8 cellular contexts compared by ENCODE assay signal in genomic region chrX:102720237-102721168, GRCh38. TPM values are rescaled to one million over a fixed set of nuclear protein-coding genes. Genes with fewer than 3 reads are reported as not detected.
A peak's percentile ranks its signal among the peaks of the same experiment; 100 is the strongest.
DNase-seq lines count a peak whose midpoint lies in the region; ATAC-seq, FAIRE-seq and TF ChIP-seq lines count a peak whose summit lies in the region.

GPRASP3 (plus strand) TSS chrX:102720743; CDS start chrX:102748996, 28,253 bp downstream.

- DNase-seq in GM12891 (ENCODE audit: insufficient read length, low spot score) (peak; percentile 37), NCI-H2227 (lab: John Stamatoyannopoulos, UW; ENCODE audit: unreplicated experiment) (peak; percentile 94), H1 (ENCODE audit: low read depth in 1 of 2, low spot score in 2 of 2) (peak in 1 of 2 experiments; percentile 74), mesothelial cell of epicardium (ENCODE audit: low spot score in 2 of 2, unreplicated experiment in 2 of 2) (no peak), 8988T (no peak)
- peak; percentile 86 for DNase-seq in activated CD8-positive, alpha-beta memory T cell treated with anti-CD3 and anti-CD28 coated beads, Interleukin-2, amount 10 ng/mL, durations not matched to agents 7 days and 5 days
- peak; percentile 23 to 45 for DNase-seq in stimulated activated CD8-positive, alpha-beta memory T cell treated with anti-CD3 and anti-CD28 coated beads, Interleukin-15, amount 100 ng/mL, for 4 hours (ENCODE audit: low read depth in 2 of 2)

- no peak within 1 kb of the TSS for H3K23ac ChIP-seq in H1 (ENCODE audit: insufficient read length)

- peak within 1 kb of the TSS; percentile 81 to 83 for H3K4me2 ChIP-seq in H1 (ENCODE audit: insufficient read depth in 1 of 2, low read depth in 2 of 2, low read length in 2 of 2)

- peak within 1 kb of the TSS; percentile 93 for H4K8ac ChIP-seq in H1 (ENCODE audit: extremely low read depth, insufficient read depth, low read length)

- H3K4me1 Mint-ChIP-seq in activated CD8-positive, alpha-beta memory T cell treated with anti-CD3 and anti-CD28 coated beads, Interleukin-2, amount 10 ng/mL, durations not matched to agents 7 days and 5 days: peaks cover 11% of the 10 kb centered on the region
- H3K4me1 Mint-ChIP-seq in mesothelial cell of epicardium: no peaks in the 10 kb centered on the region

- TF ChIP-seq CTCF in H1 (IDR thresholded peaks at IDR 0.05; ENCODE audit: control extremely low read depth in 1 of 3, insufficient read depth in 1 of 3, low read depth in 1 of 3, low read length in 3 of 3) (no peak), mesothelial cell of epicardium (IDR thresholded peaks at IDR 0.05; ENCODE audit: unreplicated experiment) (no peak)

- WGBS in H1 (ENCODE audit: extremely low coverage in 1 of 2, insufficient coverage in 1 of 2, insufficient read length in 1 of 2, insufficient replicate concordance in 2 of 2, low coverage in 1 of 2, low lambda C conversion rate in 2 of 2, missing lambda C conversion rate in 1 of 2), 2 experiments: 8% methylated on average over 31 of the region's 31 CpGs; no CpG with 5 or more reads in 1 of the 2 experiments

- H3K27me3 ChIP-seq in H1 (replicated peaks in 1 of 4; ENCODE audit: control insufficient read depth in 3 of 4, extremely low read depth in 1 of 4, insufficient read depth in 3 of 4, low read length in 3 of 4): no peaks in the 10 kb centered on the region

- no peak within 1 kb of the TSS for H2BK15ac ChIP-seq in H1 (ENCODE audit: low read length)

- H3K56ac ChIP-seq in H1 (replicated peaks; ENCODE audit: insufficient read length, low read depth, low read length): no peak within 1 kb of the TSS

- peaks cover 4% of the 10 kb centered on the region; the same call in 1 of the 2 replicates for H3K23me2 ChIP-seq in H1 (ENCODE audit: low read depth, low read length)

- H2BK5ac ChIP-seq in H1 (ENCODE audit: low read depth, low read length): no peak within 1 kb of the TSS

- peak within 1 kb of the TSS; percentile 13 to 91 (median 51) for H3K9ac ChIP-seq in H1 (replicated peaks in 1 of 4; ENCODE audit: extremely low read depth in 1 of 4, low read depth in 3 of 4, low read length in 3 of 4)

- no peak for TF ChIP-seq RAD21 in H1 (IDR thresholded peaks at IDR 0.05 in 1 of 2, conservative IDR thresholded peaks at IDR 0.05 in 1 of 2; ENCODE audit: low read depth in 2 of 2, low read length in 2 of 2)

- H2BK12ac ChIP-seq in H1 (ENCODE audit: low read depth, low read length): no peak within 1 kb of the TSS

- peak within 1 kb of the TSS; percentile 96 for H2AFZ ChIP-seq in H1 (ENCODE audit: low read length)

- TF ChIP-seq EP300 in H1 (IDR thresholded peaks at IDR 0.05; ENCODE audit: borderline replicate concordance in 1 of 2, low read depth in 2 of 2, low read length in 2 of 2): no peak

- no peaks in the 10 kb centered on the region for H4K20me1 ChIP-seq in H1 (replicated peaks in 1 of 2; ENCODE audit: control insufficient read depth in 1 of 2, insufficient read depth in 2 of 2, low read length in 2 of 2)

- H4K5ac ChIP-seq in H1 (ENCODE audit: insufficient read length, low read depth, low read length): no peak within 1 kb of the TSS

- H3K27me3 Mint-ChIP-seq in activated CD8-positive, alpha-beta memory T cell treated with anti-CD3 and anti-CD28 coated beads, Interleukin-2, amount 10 ng/mL, durations not matched to agents 7 days and 5 days: no peaks in the 10 kb centered on the region
- H3K27me3 Mint-ChIP-seq in mesothelial cell of epicardium (ENCODE audit: low read depth): no peaks in the 10 kb centered on the region

- peak; percentile 99 for ATAC-seq in HG02884 (IDR thresholded peaks at IDR 0.05; ENCODE audit: unreplicated experiment)
- peak; percentile 100 for ATAC-seq in activated CD8-positive, alpha-beta memory T cell treated with anti-CD3 and anti-CD28 coated beads, Interleukin-2, amount 10 ng/mL, durations not matched to agents 7 days and 5 days

- H2BK20ac ChIP-seq in H1 (ENCODE audit: low read length): no peak within 1 kb of the TSS

- H2BK120ac ChIP-seq in H1 (replicated peaks; ENCODE audit: low read depth, low read length): no peak within 1 kb of the TSS

- H3K27ac ChIP-seq in H1 (ENCODE audit: low read depth, low read length): no peak within 1 kb of the TSS

- no peak within 1 kb of the TSS for H2AK5ac ChIP-seq in H1 (ENCODE audit: low read depth, low read length)

- no peaks in the 10 kb centered on the region for H3K9me3 ChIP-seq in H1 (ENCODE audit: insufficient read depth in 2 of 2, low read depth in 1 of 2, low read length in 1 of 2)

- no peaks in the 10 kb centered on the region for H3K36me3 ChIP-seq in H1 (ENCODE audit: control insufficient read depth in 2 of 4, insufficient read depth in 4 of 4, low read length in 3 of 4)

- no peak within 1 kb of the TSS for H4K91ac ChIP-seq in H1 (replicated peaks; ENCODE audit: insufficient read length, low read length)

- H3K4me3 ChIP-seq in H1 (ENCODE audit: extremely low read depth in 1 of 4, insufficient read depth in 2 of 4, low read depth in 3 of 4, low read length in 4 of 4): peak within 1 kb of the TSS; percentile 36 to 72 (median 54)

- peak within 1 kb of the TSS; percentile 82 for H3K4me3 Mint-ChIP-seq in activated CD8-positive, alpha-beta memory T cell treated with anti-CD3 and anti-CD28 coated beads, Interleukin-2, amount 10 ng/mL, durations not matched to agents 7 days and 5 days
- no peak within 1 kb of the TSS for H3K4me3 Mint-ChIP-seq in mesothelial cell of epicardium

- no peaks in the 10 kb centered on the region for H3K36me3 Mint-ChIP-seq in activated CD8-positive, alpha-beta memory T cell treated with anti-CD3 and anti-CD28 coated beads, Interleukin-2, amount 10 ng/mL, durations not matched to agents 7 days and 5 days
- H3K36me3 Mint-ChIP-seq in mesothelial cell of epicardium: peaks cover 12% of the 10 kb centered on the region

- no peaks in the 10 kb centered on the region for H3K79me2 ChIP-seq in H1 (ENCODE audit: control insufficient read depth in 1 of 2, insufficient read depth in 2 of 2, low read length in 2 of 2)

- FAIRE-seq in GM12891 (lab: Jason Lieb, UNC) (peak; percentile 96), H1 (lab: Jason Lieb, UNC) (no peak)

- no peaks in the 10 kb centered on the region for H3K79me1 ChIP-seq in H1 (ENCODE audit: low read depth, low read length)

- POLR2A ChIA-PET in H1 (lab: Charles Lee; ENCODE audit: partially characterized antibody): interaction anchor here (0.8 to 1.6 kb wide), 2 partner anchors 10 to 12 kb away, joined by 3 to 10 read pairs; no protein-coding TSS in a partner anchor

- CTCF ChIA-PET in activated CD8-positive, alpha-beta memory T cell treated with anti-CD3 and anti-CD28 coated beads, Interleukin-2, amount 10 ng/mL, durations not matched to agents 7 days and 5 days (lab: Charles Lee): no interaction called here
- CTCF ChIA-PET in H1 (lab: Charles Lee; ENCODE audit: partially characterized antibody): interaction anchor here (1.0 kb wide), 1 partner anchor 115 kb away, joined by 3 read pairs; no protein-coding TSS in a partner anchor

- no peak within 1 kb of the TSS for H3K14ac ChIP-seq in H1 (ENCODE audit: insufficient read length)

- no peak within 1 kb of the TSS for H3K4ac ChIP-seq in H1 (replicated peaks; ENCODE audit: insufficient read length, low read depth, low read length)

- no peaks in the 10 kb centered on the region for H3K9me3 Mint-ChIP-seq in activated CD8-positive, alpha-beta memory T cell treated with anti-CD3 and anti-CD28 coated beads, Interleukin-2, amount 10 ng/mL, durations not matched to agents 7 days and 5 days (ENCODE audit: low read depth)
- H3K9me3 Mint-ChIP-seq in mesothelial cell of epicardium: peaks cover 5% of the 10 kb centered on the region

- peak; percentile 68 for TF ChIP-seq POLR2A in GM12891 (IDR thresholded peaks at IDR 0.05; ENCODE audit: low read depth, low read length)
- TF ChIP-seq POLR2A in H1 (IDR thresholded peaks at IDR 0.05; ENCODE audit: control extremely low read depth in 1 of 2, low read depth in 2 of 2, low read length in 2 of 2): peak in 1 of 2 experiments; percentile 61; a peak in 2 of 3 replicates

- peak within 1 kb of the TSS; percentile 78 for H3K27ac Mint-ChIP-seq in activated CD8-positive, alpha-beta memory T cell treated with anti-CD3 and anti-CD28 coated beads, Interleukin-2, amount 10 ng/mL, durations not matched to agents 7 days and 5 days
- no peak within 1 kb of the TSS for H3K27ac Mint-ChIP-seq in mesothelial cell of epicardium

- H3K4me1 ChIP-seq in H1 (replicated peaks in 1 of 4; ENCODE audit: control insufficient read depth in 3 of 4, insufficient read depth in 4 of 4, low read length in 3 of 4): peaks cover 0 to 5% (median under 1%) of the 10 kb centered on the region in 4 experiments; a peak in 1 of 7 replicates

- no peak within 1 kb of the TSS for H3K18ac ChIP-seq in H1 (ENCODE audit: extremely low read depth, low read length)

TF ChIP-seq in GM12891, 5 proteins besides CTCF, POLR2A, EP300 and RAD21 (continues in another document):
- no peak for TF ChIP-seq SPI1 (IDR thresholded peaks at IDR 0.05; ENCODE audit: low read depth, low read length)
- 0 out of 2 replicates have a peak, but pooled peaks have one; percentile 36 for TF ChIP-seq POU2F2 (IDR thresholded peaks at IDR 0.05; ENCODE audit: low read depth, low read length)
- 0 out of 2 replicates have a peak, but pooled peaks have one; percentile 28 for TF ChIP-seq TAF1 (IDR thresholded peaks at IDR 0.05; ENCODE audit: low read depth, low read length)
- no peak for TF ChIP-seq PAX5 (IDR thresholded peaks at IDR 0.05; ENCODE audit: insufficient read depth, low read length, severe bottlenecking)

TF ChIP-seq in H1, 55 proteins besides CTCF, POLR2A, EP300 and RAD21 (continues in another document):
- TF ChIP-seq SP4 (IDR thresholded peaks at IDR 0.05; ENCODE audit: low read length): peak; percentile 98
- no peak for TF ChIP-seq BACH1 (IDR thresholded peaks at IDR 0.05; ENCODE audit: low read length)
- TF ChIP-seq JUN (IDR thresholded peaks at IDR 0.05; ENCODE audit: low read depth, low read length): no peak
- no peak for TF ChIP-seq SIX5 (IDR thresholded peaks at IDR 0.05; ENCODE audit: low read depth, low read length)
- TF ChIP-seq KDM1A (IDR thresholded peaks at IDR 0.05; ENCODE audit: borderline replicate concordance, low read length): no peak

RNA-seq across cellular contexts. Expression of gene GPRASP3, which starts in this region (rescaled TPM):
- 1.1 TPM for polyA plus RNA-seq in GM12891 (2012; ENCODE audit: low read depth, missing spikeins)
- total RNA-seq in activated CD8-positive, alpha-beta memory T cell treated with anti-CD3 and anti-CD28 coated beads, Interleukin-2, amount 10 ng/mL, durations not matched to agents 7 days and 5 days: 1 to 10 TPM; 2.0 to 2.4 TPM
- 19.3 and 19.8 TPM in 2 replicates for total RNA-seq in H1 (2021; fragmentation: NEBNext Ultra II Directional; extraction: Animal tissue kit (Norgen Biotek cat#: 25700))
- 5.0 and 7.0 TPM in 2 replicates for polyA plus RNA-seq in H1 (2011; rRNA removed)
- 8.6 TPM for polyA plus RNA-seq in H1 (2011; cell fraction: cytosol; rRNA removed)
- polyA plus RNA-seq in H1 (2011; cell fraction: nucleus; rRNA removed): 5.0 TPM
- polyA plus RNA-seq in H1 (2012, experiment 1 of 2): 10.8 to 12.4 TPM (median 12.3 TPM) in 4 replicates
- polyA plus RNA-seq in H1 (2012, experiment 2 of 2): 1.0 TPM
- polyA plus RNA-seq in H1 (2013, experiment 1 of 2): 6.9 TPM
- 6.4 TPM for polyA plus RNA-seq in H1 (2013, experiment 2 of 2)
- 12.8 and 15.1 TPM in 2 replicates for polyA minus RNA-seq in H1 (2011; rRNA and poly(A)+ RNA removed)
- 8.7 TPM for polyA minus RNA-seq in H1 (2011; cell fraction: cytosol; rRNA and poly(A)+ RNA removed)
- polyA minus RNA-seq in H1 (2011; cell fraction: nucleus; rRNA and poly(A)+ RNA removed): 9.3 TPM
- total RNA-seq in mesothelial cell of epicardium: 8.4 to 10.0 TPM (median 8.5 TPM) in 3 replicates

Comparison
In these comparisons a context has a peak if more than half of its experiments do, and no peak if none do; other contexts are left out.
1. DNase-seq: peak in GM12891 (single experiment), NCI-H2227 (single experiment), activated CD8-positive, alpha-beta memory T cell treated with anti-CD3 and anti-CD28 coated beads, Interleukin-2, amount 10 ng/mL, durations not matched to agents 7 days and 5 days (single experiment) and stimulated activated CD8-positive, alpha-beta memory T cell treated with anti-CD3 and anti-CD28 coated beads, Interleukin-15, amount 100 ng/mL, for 4 hours (2 of 2); none in mesothelial cell of epicardium (0 of 2) and 8988T (single experiment).